In the genomic region with DNA sequence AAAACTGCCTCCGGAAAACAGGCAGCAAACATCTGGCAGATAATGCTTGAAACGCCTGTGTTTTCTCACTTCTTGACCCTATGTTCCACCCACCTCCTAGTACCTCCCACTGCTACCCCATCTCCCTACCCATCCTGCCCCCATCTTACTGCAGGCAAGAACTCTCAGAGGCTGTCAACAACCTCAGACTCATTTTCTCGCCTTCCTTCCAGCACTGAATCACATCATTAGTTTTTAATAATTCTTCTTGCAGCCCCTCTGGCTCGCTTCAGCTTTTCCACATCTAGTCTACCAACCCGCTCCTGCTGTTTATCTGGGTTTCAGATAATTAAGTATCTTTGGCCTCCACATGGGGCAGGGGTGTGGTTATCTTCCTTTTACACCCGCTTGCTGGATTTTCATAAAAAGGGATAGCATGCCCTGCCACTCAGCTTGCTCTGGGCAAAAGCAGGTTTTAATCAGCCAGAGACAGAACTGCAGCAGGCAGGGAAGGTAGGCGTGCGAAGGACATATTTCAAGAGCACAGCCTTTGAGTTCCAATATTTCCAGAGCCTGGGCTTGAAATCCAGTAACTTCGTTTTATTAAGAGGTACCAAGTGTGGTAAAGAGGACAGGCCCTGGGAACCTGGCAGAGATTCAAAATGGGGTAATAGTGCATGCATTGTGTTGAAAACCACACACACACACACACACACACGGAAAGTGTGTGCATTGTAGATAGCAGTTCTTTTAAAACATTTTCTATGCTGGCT, we compare ENCODE assay signal across 1 cellular context.
TF ChIP-seq lines count a peak whose summit lies in the region.

No MANE protein-coding gene starts in this region.

TF ChIP-seq in K562, 482 proteins besides CTCF, POLR2A, EP300 and RAD21 (continued from another document and continues in another):
- TF ChIP-seq, protein P1, sequence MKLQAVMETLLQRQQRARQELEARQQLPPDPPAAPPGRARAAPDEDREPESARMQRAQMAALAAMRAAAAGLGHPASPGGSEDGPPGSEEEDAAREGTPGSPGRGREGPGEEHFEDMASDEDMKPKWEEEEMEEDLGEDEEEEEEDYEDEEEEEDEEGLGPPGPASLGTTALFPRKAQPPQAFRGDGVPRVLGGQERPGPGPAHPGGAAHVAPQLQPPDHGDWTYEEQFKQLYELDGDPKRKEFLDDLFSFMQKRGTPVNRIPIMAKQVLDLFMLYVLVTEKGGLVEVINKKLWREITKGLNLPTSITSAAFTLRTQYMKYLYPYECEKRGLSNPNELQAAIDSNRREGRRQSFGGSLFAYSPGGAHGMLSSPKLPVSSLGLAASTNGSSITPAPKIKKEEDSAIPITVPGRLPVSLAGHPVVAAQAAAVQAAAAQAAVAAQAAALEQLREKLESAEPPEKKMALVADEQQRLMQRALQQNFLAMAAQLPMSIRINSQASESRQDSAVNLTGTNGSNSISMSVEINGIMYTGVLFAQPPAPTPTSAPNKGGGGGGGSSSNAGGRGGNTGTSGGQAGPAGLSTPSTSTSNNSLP (IDR thresholded peaks at IDR 0.05; ENCODE audit: borderline replicate concordance, low read depth, low read length), result peak; percentile 93
- TF ChIP-seq TBL1XR1 (IDR thresholded peaks at IDR 0.05; ENCODE audit: low read length in 2 of 2), result peak; percentile 65 to 70; a peak in 2 of 4 replicates
- TF ChIP-seq ZNF175 (CRISPR knock-in tag; IDR thresholded peaks at IDR 0.05; ENCODE audit: low read depth), result peak; percentile 95
- TF ChIP-seq MYNN (IDR thresholded peaks at IDR 0.05), result peak; percentile 93
- no peak for TF ChIP-seq MYNN (CRISPR knock-in tag; IDR thresholded peaks at IDR 0.05)
- no peak for TF ChIP-seq ZNF431 (CRISPR knock-in tag; IDR thresholded peaks at IDR 0.05)
- peak; percentile 25 for TF ChIP-seq TAF9B (IDR thresholded peaks at IDR 0.05; ENCODE audit: partially characterized antibody)
- TF ChIP-seq HLTF (IDR thresholded peaks at IDR 0.05), result peak; percentile 27; the same call in 1 of the 2 replicates
- peak; percentile 58; the same call in 1 of the 2 replicates for TF ChIP-seq CTBP1 (IDR thresholded peaks at IDR 0.05; ENCODE audit: borderline replicate concordance)
- peak; percentile 58; the same call in 1 of the 2 replicates for TF ChIP-seq ELF4 (CRISPR knock-in tag; IDR thresholded peaks at IDR 0.05)
- TF ChIP-seq, protein P2, sequence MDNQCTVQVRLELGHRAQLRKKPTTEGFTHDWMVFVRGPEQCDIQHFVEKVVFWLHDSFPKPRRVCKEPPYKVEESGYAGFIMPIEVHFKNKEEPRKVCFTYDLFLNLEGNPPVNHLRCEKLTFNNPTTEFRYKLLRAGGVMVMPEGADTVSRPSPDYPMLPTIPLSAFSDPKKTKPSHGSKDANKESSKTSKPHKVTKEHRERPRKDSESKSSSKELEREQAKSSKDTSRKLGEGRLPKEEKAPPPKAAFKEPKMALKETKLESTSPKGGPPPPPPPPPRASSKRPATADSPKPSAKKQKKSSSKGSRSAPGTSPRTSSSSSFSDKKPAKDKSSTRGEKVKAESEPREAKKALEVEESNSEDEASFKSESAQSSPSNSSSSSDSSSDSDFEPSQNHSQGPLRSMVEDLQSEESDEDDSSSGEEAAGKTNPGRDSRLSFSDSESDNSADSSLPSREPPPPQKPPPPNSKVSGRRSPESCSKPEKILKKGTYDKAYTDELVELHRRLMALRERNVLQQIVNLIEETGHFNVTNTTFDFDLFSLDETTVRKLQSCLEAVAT (IDR thresholded peaks at IDR 0.05), result 0 out of 4 replicates have a peak, but pooled peaks have one; percentile 29 to 59
- no peak for TF ChIP-seq NFIX (CRISPR knock-in tag; IDR thresholded peaks at IDR 0.05; ENCODE audit: low read depth)
- peak; percentile 96 for TF ChIP-seq SMARCA4 (IDR thresholded peaks at IDR 0.05)
- TF ChIP-seq, protein P3, sequence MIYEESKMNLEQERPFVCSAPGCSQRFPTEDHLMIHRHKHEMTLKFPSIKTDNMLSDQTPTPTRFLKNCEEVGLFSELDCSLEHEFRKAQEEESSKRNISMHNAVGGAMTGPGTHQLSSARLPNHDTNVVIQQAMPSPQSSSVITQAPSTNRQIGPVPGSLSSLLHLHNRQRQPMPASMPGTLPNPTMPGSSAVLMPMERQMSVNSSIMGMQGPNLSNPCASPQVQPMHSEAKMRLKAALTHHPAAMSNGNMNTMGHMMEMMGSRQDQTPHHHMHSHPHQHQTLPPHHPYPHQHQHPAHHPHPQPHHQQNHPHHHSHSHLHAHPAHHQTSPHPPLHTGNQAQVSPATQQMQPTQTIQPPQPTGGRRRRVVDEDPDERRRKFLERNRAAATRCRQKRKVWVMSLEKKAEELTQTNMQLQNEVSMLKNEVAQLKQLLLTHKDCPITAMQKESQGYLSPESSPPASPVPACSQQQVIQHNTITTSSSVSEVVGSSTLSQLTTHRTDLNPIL (CRISPR knock-in tag; IDR thresholded peaks at IDR 0.05), result 0 out of 2 replicates have a peak, but pooled peaks have one; percentile 18
- TF ChIP-seq MTA2 (IDR thresholded peaks at IDR 0.05; ENCODE audit: low read depth), result peak; percentile 98
- TF ChIP-seq, protein P4, sequence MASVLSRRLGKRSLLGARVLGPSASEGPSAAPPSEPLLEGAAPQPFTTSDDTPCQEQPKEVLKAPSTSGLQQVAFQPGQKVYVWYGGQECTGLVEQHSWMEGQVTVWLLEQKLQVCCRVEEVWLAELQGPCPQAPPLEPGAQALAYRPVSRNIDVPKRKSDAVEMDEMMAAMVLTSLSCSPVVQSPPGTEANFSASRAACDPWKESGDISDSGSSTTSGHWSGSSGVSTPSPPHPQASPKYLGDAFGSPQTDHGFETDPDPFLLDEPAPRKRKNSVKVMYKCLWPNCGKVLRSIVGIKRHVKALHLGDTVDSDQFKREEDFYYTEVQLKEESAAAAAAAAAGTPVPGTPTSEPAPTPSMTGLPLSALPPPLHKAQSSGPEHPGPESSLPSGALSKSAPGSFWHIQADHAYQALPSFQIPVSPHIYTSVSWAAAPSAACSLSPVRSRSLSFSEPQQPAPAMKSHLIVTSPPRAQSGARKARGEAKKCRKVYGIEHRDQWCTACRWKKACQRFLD (CRISPR knock-in tag; IDR thresholded peaks at IDR 0.05), result peak; percentile 94
- TF ChIP-seq YBX1 (IDR thresholded peaks at IDR 0.05), result no peak
- TF ChIP-seq ZNF232 (CRISPR knock-in tag; IDR thresholded peaks at IDR 0.05), result no peak
- TF ChIP-seq FOXA3 (CRISPR knock-in tag; conservative IDR thresholded peaks at IDR 0.05 in 1 of 2, IDR thresholded peaks at IDR 0.05 in 1 of 2), result 0 out of 4 replicates have a peak, but pooled peaks of 1 of the 2 experiments have one; percentile 16
- TF ChIP-seq HDAC3 (IDR thresholded peaks at IDR 0.05; ENCODE audit: borderline replicate concordance, partially characterized antibody), result peak; percentile 89
- TF ChIP-seq, protein P5, sequence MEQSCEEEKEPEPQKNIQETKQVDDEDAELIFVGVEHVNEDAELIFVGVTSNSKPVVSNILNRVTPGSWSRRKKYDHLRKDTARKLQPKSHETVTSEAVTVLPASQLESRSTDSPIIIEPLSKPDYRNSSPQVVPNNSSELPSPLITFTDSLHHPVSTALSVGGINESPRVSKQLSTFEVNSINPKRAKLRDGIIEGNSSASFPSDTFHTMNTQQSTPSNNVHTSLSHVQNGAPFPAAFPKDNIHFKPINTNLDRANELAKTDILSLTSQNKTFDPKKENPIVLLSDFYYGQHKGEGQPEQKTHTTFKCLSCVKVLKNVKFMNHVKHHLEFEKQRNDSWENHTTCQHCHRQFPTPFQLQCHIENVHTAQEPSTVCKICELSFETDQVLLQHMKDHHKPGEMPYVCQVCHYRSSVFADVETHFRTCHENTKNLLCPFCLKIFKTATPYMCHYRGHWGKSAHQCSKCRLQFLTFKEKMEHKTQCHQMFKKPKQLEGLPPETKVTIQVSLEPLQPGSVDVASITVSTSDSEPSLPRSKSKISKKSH (CRISPR knock-in tag; IDR thresholded peaks at IDR 0.05), result no peak
- TF ChIP-seq HDAC6 (IDR thresholded peaks at IDR 0.05; ENCODE audit: low read depth, low read length), result no peak
- TF ChIP-seq, protein P6, sequence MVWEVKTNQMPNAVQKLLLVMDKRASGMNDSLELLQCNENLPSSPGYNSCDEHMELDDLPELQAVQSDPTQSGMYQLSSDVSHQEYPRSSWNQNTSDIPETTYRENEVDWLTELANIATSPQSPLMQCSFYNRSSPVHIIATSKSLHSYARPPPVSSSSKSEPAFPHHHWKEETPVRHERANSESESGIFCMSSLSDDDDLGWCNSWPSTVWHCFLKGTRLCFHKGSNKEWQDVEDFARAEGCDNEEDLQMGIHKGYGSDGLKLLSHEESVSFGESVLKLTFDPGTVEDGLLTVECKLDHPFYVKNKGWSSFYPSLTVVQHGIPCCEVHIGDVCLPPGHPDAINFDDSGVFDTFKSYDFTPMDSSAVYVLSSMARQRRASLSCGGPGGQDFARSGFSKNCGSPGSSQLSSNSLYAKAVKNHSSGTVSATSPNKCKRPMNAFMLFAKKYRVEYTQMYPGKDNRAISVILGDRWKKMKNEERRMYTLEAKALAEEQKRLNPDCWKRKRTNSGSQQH (CRISPR knock-in tag; IDR thresholded peaks at IDR 0.05), result 0 out of 2 replicates have a peak, but pooled peaks have one; percentile 45
- TF ChIP-seq SOX6 (IDR thresholded peaks at IDR 0.05), result peak; percentile 89
- peak; percentile 26; the same call in 1 of the 2 replicates for TF ChIP-seq ZEB2 (IDR thresholded peaks at IDR 0.05)
- peak in 1 of 2 experiments; percentile 97; a peak in 2 of 4 replicates for TF ChIP-seq MCM7 (IDR thresholded peaks at IDR 0.05)
- TF ChIP-seq CREB1 (IDR thresholded peaks at IDR 0.05), result peak; percentile 71
- TF ChIP-seq CREB1 (CRISPR knock-in tag; IDR thresholded peaks at IDR 0.05), result no peak
- TF ChIP-seq KDM1A (IDR thresholded peaks at IDR 0.05), result peak; percentile 86 to 89
- TF ChIP-seq ARID1B (IDR thresholded peaks at IDR 0.05), result peak; percentile 99
- TF ChIP-seq, protein P7, sequence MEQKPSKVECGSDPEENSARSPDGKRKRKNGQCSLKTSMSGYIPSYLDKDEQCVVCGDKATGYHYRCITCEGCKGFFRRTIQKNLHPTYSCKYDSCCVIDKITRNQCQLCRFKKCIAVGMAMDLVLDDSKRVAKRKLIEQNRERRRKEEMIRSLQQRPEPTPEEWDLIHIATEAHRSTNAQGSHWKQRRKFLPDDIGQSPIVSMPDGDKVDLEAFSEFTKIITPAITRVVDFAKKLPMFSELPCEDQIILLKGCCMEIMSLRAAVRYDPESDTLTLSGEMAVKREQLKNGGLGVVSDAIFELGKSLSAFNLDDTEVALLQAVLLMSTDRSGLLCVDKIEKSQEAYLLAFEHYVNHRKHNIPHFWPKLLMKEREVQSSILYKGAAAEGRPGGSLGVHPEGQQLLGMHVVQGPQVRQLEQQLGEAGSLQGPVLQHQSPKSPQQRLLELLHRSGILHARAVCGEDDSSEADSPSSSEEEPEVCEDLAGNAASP (IDR thresholded peaks at IDR 0.05), result no peak
- TF ChIP-seq NCOR1 (IDR thresholded peaks at IDR 0.05), result peak; percentile 99
- TF ChIP-seq MEF2A (IDR thresholded peaks at IDR 0.05; ENCODE audit: control insufficient read depth, low read depth, low read length), result no peak
- TF ChIP-seq, protein P8, sequence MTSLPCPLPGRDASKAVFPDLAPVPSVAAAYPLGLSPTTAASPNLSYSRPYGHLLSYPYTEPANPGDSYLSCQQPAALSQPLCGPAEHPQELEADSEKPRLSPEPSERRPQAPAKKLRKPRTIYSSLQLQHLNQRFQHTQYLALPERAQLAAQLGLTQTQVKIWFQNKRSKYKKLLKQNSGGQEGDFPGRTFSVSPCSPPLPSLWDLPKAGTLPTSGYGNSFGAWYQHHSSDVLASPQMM (CRISPR knock-in tag; IDR thresholded peaks at IDR 0.05), result no peak
- TF ChIP-seq TRIM24 (IDR thresholded peaks at IDR 0.05), result peak; percentile 96
- TF ChIP-seq ETS2 (tag; IDR thresholded peaks at IDR 0.05; ENCODE audit: borderline replicate concordance, poor library complexity, severe bottlenecking), result no peak
- 0 out of 2 replicates have a peak, but pooled peaks have one; percentile 24 for TF ChIP-seq BACH1 (tag; IDR thresholded peaks at IDR 0.05)
- TF ChIP-seq, protein P9, sequence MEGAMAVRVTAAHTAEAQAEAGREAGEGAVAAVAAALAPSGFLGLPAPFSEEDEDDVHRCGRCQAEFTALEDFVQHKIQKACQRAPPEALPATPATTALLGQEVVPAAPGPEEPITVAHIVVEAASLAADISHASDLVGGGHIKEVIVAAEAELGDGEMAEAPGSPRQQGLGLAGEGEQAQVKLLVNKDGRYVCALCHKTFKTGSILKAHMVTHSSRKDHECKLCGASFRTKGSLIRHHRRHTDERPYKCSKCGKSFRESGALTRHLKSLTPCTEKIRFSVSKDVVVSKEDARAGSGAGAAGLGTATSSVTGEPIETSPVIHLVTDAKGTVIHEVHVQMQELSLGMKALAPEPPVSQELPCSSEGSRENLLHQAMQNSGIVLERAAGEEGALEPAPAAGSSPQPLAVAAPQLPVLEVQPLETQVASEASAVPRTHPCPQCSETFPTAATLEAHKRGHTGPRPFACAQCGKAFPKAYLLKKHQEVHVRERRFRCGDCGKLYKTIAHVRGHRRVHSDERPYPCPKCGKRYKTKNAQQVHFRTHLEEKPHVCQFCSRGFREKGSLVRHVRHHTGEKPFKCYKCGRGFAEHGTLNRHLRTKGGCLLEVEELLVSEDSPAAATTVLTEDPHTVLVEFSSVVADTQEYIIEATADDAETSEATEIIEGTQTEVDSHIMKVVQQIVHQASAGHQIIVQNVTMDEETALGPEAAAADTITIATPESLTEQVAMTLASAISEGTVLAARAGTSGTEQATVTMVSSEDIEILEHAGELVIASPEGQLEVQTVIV (CRISPR knock-in tag; IDR thresholded peaks at IDR 0.05; ENCODE audit: borderline replicate concordance), result no peak
- TF ChIP-seq, protein P10, sequence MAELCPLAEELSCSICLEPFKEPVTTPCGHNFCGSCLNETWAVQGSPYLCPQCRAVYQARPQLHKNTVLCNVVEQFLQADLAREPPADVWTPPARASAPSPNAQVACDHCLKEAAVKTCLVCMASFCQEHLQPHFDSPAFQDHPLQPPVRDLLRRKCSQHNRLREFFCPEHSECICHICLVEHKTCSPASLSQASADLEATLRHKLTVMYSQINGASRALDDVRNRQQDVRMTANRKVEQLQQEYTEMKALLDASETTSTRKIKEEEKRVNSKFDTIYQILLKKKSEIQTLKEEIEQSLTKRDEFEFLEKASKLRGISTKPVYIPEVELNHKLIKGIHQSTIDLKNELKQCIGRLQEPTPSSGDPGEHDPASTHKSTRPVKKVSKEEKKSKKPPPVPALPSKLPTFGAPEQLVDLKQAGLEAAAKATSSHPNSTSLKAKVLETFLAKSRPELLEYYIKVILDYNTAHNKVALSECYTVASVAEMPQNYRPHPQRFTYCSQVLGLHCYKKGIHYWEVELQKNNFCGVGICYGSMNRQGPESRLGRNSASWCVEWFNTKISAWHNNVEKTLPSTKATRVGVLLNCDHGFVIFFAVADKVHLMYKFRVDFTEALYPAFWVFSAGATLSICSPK (IDR thresholded peaks at IDR 0.05; ENCODE audit: borderline replicate concordance), result no peak
- TF ChIP-seq, protein P11, sequence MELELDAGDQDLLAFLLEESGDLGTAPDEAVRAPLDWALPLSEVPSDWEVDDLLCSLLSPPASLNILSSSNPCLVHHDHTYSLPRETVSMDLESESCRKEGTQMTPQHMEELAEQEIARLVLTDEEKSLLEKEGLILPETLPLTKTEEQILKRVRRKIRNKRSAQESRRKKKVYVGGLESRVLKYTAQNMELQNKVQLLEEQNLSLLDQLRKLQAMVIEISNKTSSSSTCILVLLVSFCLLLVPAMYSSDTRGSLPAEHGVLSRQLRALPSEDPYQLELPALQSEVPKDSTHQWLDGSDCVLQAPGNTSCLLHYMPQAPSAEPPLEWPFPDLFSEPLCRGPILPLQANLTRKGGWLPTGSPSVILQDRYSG (tag; conservative IDR thresholded peaks at IDR 0.05; ENCODE audit: low read depth), result peak; percentile 44; the same call in 1 of the 2 replicates
- peak; percentile 47 for TF ChIP-seq TAF1 (IDR thresholded peaks at IDR 0.05; ENCODE audit: control insufficient read depth, extremely low read depth, insufficient read depth, low read length, severe bottlenecking)
- peak; percentile 56; the same call in 1 of the 2 replicates for TF ChIP-seq NBN (IDR thresholded peaks at IDR 0.05; ENCODE audit: low read depth)
